Comparison of ENCODE assay signal across 20 cellular contexts in genomic region chr12:104348994-104349494, GRCh38.
"Had no signal": no experiment of that assay in that cellular context is flagged by ENCODE, and none has a peak within 500 bp of the region (broad histone marks: within the 10 kb centered on the region; RNA-seq: fewer than 3 reads in every experiment).

No MANE protein-coding gene starts in this region.

- H3K4me1 ChIP-seq: breast epithelium, SJCRH30 had no signal

- H3K27ac ChIP-seq: breast epithelium, SJCRH30, VCaP had no signal

- H3K27me3 Mint-ChIP-seq: activated CD4-positive, alpha-beta memory T cell treated with anti-CD3 and anti-CD28 coated beads for 36 hours; activated CD4-positive, alpha-beta T cell treated with anti-CD3 and anti-CD28 coated beads, Interleukin-2, amount 10 ng/mL, durations not matched to agents 7 days and 5 days; activated naive CD4-positive, alpha-beta T cell treated with anti-CD3 and anti-CD28 coated beads, Interleukin-2, amount 50 U/mL, for 24 hours had no signal

- H3K9me3 ChIP-seq: breast epithelium, SJCRH30, SK-N-SH had no signal

- H3K9ac ChIP-seq: SK-N-SH had no signal

- H3K27ac Mint-ChIP-seq: activated CD4-positive, alpha-beta memory T cell treated with anti-CD3 and anti-CD28 coated beads for 36 hours; activated CD4-positive, alpha-beta T cell treated with anti-CD3 and anti-CD28 coated beads, Interleukin-2, amount 10 ng/mL, durations not matched to agents 7 days and 5 days; activated naive CD4-positive, alpha-beta T cell treated with anti-CD3 and anti-CD28 coated beads, Interleukin-2, amount 50 U/mL, for 24 hours had no signal

- H3K36me3 ChIP-seq: breast epithelium had no signal

- DNase-seq: activated CD4-positive, alpha-beta memory T cell treated with anti-CD3 and anti-CD28 coated beads for 36 hours; activated CD4-positive, alpha-beta T cell treated with anti-CD3 and anti-CD28 coated beads, Interleukin-2, amount 10 ng/mL, durations not matched to agents 7 days and 5 days; activated CD4-positive, CD25-positive, alpha-beta regulatory T cell; activated T-cell treated with anti-CD3 and anti-CD28 coated beads for 4 hours; aorta; caudate nucleus; NCI-H1048; NCI-H146; NCI-H187 treated with DMSO at 0.1 percent for 48 hours; NCI-H2081 treated with DMSO at 0.1 percent for 48 hours; NCI-H446; NCI-H524; Right ventricle myocardium superior; RPMI8226; SJCRH30; SK-N-SH; T-helper 1 cell had no signal

- H3K9me3 Mint-ChIP-seq: activated CD4-positive, alpha-beta memory T cell treated with anti-CD3 and anti-CD28 coated beads for 36 hours; activated CD4-positive, alpha-beta T cell treated with anti-CD3 and anti-CD28 coated beads, Interleukin-2, amount 10 ng/mL, durations not matched to agents 7 days and 5 days; activated naive CD4-positive, alpha-beta T cell treated with anti-CD3 and anti-CD28 coated beads, Interleukin-2, amount 50 U/mL, for 24 hours had no signal

- H3K4me3 ChIP-seq: breast epithelium, SJCRH30 had no signal

- H3K4me1 Mint-ChIP-seq: activated CD4-positive, alpha-beta T cell treated with anti-CD3 and anti-CD28 coated beads, Interleukin-2, amount 10 ng/mL, durations not matched to agents 7 days and 5 days; activated naive CD4-positive, alpha-beta T cell treated with anti-CD3 and anti-CD28 coated beads, Interleukin-2, amount 50 U/mL, for 24 hours had no signal

- H3K27me3 ChIP-seq: breast epithelium, SJCRH30 had no signal

- H3K4me3 Mint-ChIP-seq: activated CD4-positive, alpha-beta memory T cell treated with anti-CD3 and anti-CD28 coated beads for 36 hours; activated CD4-positive, alpha-beta T cell treated with anti-CD3 and anti-CD28 coated beads, Interleukin-2, amount 10 ng/mL, durations not matched to agents 7 days and 5 days; activated naive CD4-positive, alpha-beta T cell treated with anti-CD3 and anti-CD28 coated beads, Interleukin-2, amount 50 U/mL, for 24 hours had no signal

- H3K4me2 ChIP-seq: SK-N-SH had no signal

- H3K9me2 ChIP-seq: SK-N-SH had no signal
